ENCODE assay signal across 8 cellular contexts in the genomic region with DNA sequence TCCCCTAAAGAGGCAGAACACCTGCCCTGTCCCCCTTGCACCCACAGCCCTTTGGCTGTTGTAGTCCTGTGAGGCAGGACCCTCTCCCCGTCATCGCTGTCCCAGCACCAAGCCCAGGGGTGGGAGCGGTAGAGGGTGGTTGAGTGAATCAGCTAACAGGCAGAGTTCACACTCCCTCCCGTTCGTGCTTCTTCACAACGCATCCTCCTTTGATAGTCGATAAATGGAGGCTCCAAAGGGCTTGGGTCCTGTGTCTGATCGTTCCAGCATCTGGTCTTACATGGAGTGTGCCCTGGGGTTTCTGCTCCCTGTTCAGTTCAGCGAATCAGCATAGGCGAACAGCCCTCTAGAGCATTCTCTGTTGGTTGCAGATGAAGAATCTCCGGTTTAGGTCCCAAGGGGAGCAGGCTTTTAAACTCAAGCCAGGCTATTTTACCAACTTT. TPM values are rescaled to one million over a fixed set of nuclear protein-coding genes. Genes with fewer than 3 reads are reported as not detected.
DNase-seq lines count a peak whose midpoint lies in the region; ATAC-seq and TF ChIP-seq lines count a peak whose summit lies in the region.

No MANE protein-coding gene starts in this region.

- no peaks in the 10 kb centered on the region for H3K9me3 ChIP-seq in skeletal muscle satellite cell (replicated peaks; ENCODE audit: low read length)

- peaks cover 16% of the 10 kb centered on the region for H3K4me1 ChIP-seq in skeletal muscle satellite cell (ENCODE audit: control insufficient read depth, insufficient read depth, low read length)

- no peaks in the 10 kb centered on the region for H3K9me3 Mint-ChIP-seq in activated T-cell treated with anti-CD3 and anti-CD28 coated beads, Interleukin-2, amount 50 U/mL, for 24 hours
- H3K9me3 Mint-ChIP-seq in WTC11: no peaks in the 10 kb centered on the region

- H3K27me3 Mint-ChIP-seq in activated T-cell treated with anti-CD3 and anti-CD28 coated beads, Interleukin-2, amount 50 U/mL, for 24 hours: no peaks in the 10 kb centered on the region
- no peaks in the 10 kb centered on the region; the same call in 1 of the 2 replicates for H3K27me3 Mint-ChIP-seq in WTC11 (ENCODE audit: low read depth)

- no peak for DNase-seq in activated T-cell treated with anti-CD3 and anti-CD28 coated beads, Interleukin-2, amount 50 U/mL, for 24 hours
- DNase-seq in activated T-cell treated with anti-CD3 and anti-CD28 coated beads, Interleukin-2, amount 50 U/mL, for 1 hour: no peak
- DNase-seq in WTC11 (ENCODE audit: low spot score) (peak; percentile 13), germinal center (ENCODE audit: low spot score) (peak; percentile 60), RPMI8226 (no peak)

- H3K4me3 Mint-ChIP-seq in activated T-cell treated with anti-CD3 and anti-CD28 coated beads, Interleukin-2, amount 50 U/mL, for 24 hours: peak overlapping the region; percentile 97
- peak overlapping the region; percentile 93 for H3K4me3 Mint-ChIP-seq in WTC11

- H3K27ac Mint-ChIP-seq in activated T-cell treated with anti-CD3 and anti-CD28 coated beads, Interleukin-2, amount 50 U/mL, for 24 hours: peak overlapping the region; percentile 96
- H3K27ac Mint-ChIP-seq in WTC11: peak overlapping the region; percentile 100

- no peaks in the 10 kb centered on the region for H3K27me3 ChIP-seq in skeletal muscle satellite cell (ENCODE audit: control insufficient read depth, insufficient read depth, low read length)

- ATAC-seq in WTC11 (peak; percentile 7), GM19023 (IDR thresholded peaks at IDR 0.05; ENCODE audit: unreplicated experiment) (no peak), HG03442 (IDR thresholded peaks at IDR 0.05; ENCODE audit: unreplicated experiment) (no peak)

- H3K4me3 ChIP-seq in skeletal muscle satellite cell (ENCODE audit: low read length): peak overlapping the region; percentile 91

- peaks cover 52% of the 10 kb centered on the region for H3K36me3 ChIP-seq in skeletal muscle satellite cell (ENCODE audit: insufficient read depth, low read length)

- H3K9ac ChIP-seq in skeletal muscle satellite cell (ENCODE audit: low read depth, low read length): peak overlapping the region; percentile 85

- peak overlapping the region; percentile 98 for H3K4me2 ChIP-seq in skeletal muscle satellite cell (ENCODE audit: low read length)

- CTCF ChIA-PET in WTC11 (lab: Charles Lee): interaction anchor here (3.0 kb wide), 1 partner anchor 38 kb away, joined by 32 read pairs; a partner anchor contains a TSS

- TF ChIP-seq CTCF in WTC11 (IDR thresholded peaks at IDR 0.05): no peak

- POLR2A ChIA-PET in WTC11 (lab: Charles Lee): interaction anchor here (0.9 to 4.4 kb wide), 3 partner anchors 28 to 156 kb away, joined by 3 to 44 read pairs (median 7); partner anchors contain the start of gene RAB43

- H3K36me3 Mint-ChIP-seq in activated T-cell treated with anti-CD3 and anti-CD28 coated beads, Interleukin-2, amount 50 U/mL, for 24 hours (ENCODE audit: low read depth): peaks cover 83% of the 10 kb centered on the region
- H3K36me3 Mint-ChIP-seq in WTC11: peaks cover 50% of the 10 kb centered on the region

- peaks cover 56% of the 10 kb centered on the region for H3K4me1 Mint-ChIP-seq in activated T-cell treated with anti-CD3 and anti-CD28 coated beads, Interleukin-2, amount 50 U/mL, for 24 hours (ENCODE audit: low read depth)
- peaks cover 26% of the 10 kb centered on the region for H3K4me1 Mint-ChIP-seq in WTC11

TF ChIP-seq in WTC11, 78 proteins besides CTCF, POLR2A, EP300 and RAD21 (continues in another document):
- no peak for TF ChIP-seq NR2C2 (CRISPR knock-in tag; IDR thresholded peaks at IDR 0.05)
- TF ChIP-seq GABPB1 (CRISPR knock-in tag; IDR thresholded peaks at IDR 0.05): no peak
- TF ChIP-seq, protein P1, sequence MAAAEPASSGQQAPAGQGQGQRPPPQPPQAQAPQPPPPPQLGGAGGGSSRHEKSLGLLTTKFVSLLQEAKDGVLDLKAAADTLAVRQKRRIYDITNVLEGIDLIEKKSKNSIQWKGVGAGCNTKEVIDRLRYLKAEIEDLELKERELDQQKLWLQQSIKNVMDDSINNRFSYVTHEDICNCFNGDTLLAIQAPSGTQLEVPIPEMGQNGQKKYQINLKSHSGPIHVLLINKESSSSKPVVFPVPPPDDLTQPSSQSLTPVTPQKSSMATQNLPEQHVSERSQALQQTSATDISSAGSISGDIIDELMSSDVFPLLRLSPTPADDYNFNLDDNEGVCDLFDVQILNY (CRISPR knock-in tag; IDR thresholded peaks at IDR 0.05): no peak
- no peak for TF ChIP-seq PREB (CRISPR knock-in tag; IDR thresholded peaks at IDR 0.05; ENCODE audit: borderline replicate concordance)
- TF ChIP-seq, protein P2, sequence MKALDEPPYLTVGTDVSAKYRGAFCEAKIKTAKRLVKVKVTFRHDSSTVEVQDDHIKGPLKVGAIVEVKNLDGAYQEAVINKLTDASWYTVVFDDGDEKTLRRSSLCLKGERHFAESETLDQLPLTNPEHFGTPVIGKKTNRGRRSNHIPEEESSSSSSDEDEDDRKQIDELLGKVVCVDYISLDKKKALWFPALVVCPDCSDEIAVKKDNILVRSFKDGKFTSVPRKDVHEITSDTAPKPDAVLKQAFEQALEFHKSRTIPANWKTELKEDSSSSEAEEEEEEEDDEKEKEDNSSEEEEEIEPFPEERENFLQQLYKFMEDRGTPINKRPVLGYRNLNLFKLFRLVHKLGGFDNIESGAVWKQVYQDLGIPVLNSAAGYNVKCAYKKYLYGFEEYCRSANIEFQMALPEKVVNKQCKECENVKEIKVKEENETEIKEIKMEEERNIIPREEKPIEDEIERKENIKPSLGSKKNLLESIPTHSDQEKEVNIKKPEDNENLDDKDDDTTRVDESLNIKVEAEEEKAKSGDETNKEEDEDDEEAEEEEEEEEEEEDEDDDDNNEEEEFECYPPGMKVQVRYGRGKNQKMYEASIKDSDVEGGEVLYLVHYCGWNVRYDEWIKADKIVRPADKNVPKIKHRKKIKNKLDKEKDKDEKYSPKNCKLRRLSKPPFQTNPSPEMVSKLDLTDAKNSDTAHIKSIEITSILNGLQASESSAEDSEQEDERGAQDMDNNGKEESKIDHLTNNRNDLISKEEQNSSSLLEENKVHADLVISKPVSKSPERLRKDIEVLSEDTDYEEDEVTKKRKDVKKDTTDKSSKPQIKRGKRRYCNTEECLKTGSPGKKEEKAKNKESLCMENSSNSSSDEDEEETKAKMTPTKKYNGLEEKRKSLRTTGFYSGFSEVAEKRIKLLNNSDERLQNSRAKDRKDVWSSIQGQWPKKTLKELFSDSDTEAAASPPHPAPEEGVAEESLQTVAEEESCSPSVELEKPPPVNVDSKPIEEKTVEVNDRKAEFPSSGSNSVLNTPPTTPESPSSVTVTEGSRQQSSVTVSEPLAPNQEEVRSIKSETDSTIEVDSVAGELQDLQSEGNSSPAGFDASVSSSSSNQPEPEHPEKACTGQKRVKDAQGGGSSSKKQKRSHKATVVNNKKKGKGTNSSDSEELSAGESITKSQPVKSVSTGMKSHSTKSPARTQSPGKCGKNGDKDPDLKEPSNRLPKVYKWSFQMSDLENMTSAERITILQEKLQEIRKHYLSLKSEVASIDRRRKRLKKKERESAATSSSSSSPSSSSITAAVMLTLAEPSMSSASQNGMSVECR (CRISPR knock-in tag; IDR thresholded peaks at IDR 0.05; ENCODE audit: borderline replicate concordance): no peak
- TF ChIP-seq SP1 (CRISPR knock-in tag; conservative IDR thresholded peaks at IDR 0.05): no peak
- TF ChIP-seq, protein P3, sequence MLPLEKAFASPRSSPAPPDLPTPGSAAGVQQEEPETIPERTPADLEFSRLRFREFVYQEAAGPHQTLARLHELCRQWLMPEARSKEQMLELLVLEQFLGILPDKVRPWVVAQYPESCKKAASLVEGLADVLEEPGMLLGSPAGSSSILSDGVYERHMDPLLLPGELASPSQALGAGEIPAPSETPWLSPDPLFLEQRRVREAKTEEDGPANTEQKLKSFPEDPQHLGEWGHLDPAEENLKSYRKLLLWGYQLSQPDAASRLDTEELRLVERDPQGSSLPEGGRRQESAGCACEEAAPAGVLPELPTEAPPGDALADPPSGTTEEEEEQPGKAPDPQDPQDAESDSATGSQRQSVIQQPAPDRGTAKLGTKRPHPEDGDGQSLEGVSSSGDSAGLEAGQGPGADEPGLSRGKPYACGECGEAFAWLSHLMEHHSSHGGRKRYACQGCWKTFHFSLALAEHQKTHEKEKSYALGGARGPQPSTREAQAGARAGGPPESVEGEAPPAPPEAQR (CRISPR knock-in tag; IDR thresholded peaks at IDR 0.05): no peak
- TF ChIP-seq, protein P4, sequence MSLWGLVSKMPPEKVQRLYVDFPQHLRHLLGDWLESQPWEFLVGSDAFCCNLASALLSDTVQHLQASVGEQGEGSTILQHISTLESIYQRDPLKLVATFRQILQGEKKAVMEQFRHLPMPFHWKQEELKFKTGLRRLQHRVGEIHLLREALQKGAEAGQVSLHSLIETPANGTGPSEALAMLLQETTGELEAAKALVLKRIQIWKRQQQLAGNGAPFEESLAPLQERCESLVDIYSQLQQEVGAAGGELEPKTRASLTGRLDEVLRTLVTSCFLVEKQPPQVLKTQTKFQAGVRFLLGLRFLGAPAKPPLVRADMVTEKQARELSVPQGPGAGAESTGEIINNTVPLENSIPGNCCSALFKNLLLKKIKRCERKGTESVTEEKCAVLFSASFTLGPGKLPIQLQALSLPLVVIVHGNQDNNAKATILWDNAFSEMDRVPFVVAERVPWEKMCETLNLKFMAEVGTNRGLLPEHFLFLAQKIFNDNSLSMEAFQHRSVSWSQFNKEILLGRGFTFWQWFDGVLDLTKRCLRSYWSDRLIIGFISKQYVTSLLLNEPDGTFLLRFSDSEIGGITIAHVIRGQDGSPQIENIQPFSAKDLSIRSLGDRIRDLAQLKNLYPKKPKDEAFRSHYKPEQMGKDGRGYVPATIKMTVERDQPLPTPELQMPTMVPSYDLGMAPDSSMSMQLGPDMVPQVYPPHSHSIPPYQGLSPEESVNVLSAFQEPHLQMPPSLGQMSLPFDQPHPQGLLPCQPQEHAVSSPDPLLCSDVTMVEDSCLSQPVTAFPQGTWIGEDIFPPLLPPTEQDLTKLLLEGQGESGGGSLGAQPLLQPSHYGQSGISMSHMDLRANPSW (CRISPR knock-in tag; conservative IDR thresholded peaks at IDR 0.05; ENCODE audit: low read depth): no peak
- TF ChIP-seq FOXJ3 (CRISPR knock-in tag; IDR thresholded peaks at IDR 0.05; ENCODE audit: borderline replicate concordance): no peak

RNA-seq across cellular contexts. Expression of gene HMCES, which starts 0.8 kb away (rescaled TPM):
- total RNA-seq in WTC11 (2021): 44.0 to 49.5 TPM (median 47.7 TPM) in 3 replicates
- 11.6 and 15.7 TPM in 2 replicates for total RNA-seq in skeletal muscle satellite cell (2012; rRNA removed)

RNA-seq across cellular contexts. Expression of gene COPG1, which starts 28.4 kb away (rescaled TPM):
- total RNA-seq in WTC11 (2021): 121 to 132 TPM (median 129 TPM) in 3 replicates
- 324 and 359 TPM in 2 replicates for total RNA-seq in skeletal muscle satellite cell (2012; rRNA removed)

Comparison
In these comparisons a context has a peak if more than half of its experiments do, and no peak if none do; other contexts are left out.
1. DNase-seq: peak in WTC11 (single experiment) and germinal center (single experiment); none in activated T-cell treated with anti-CD3 and anti-CD28 coated beads, Interleukin-2, amount 50 U/mL, for 24 hours (single experiment), activated T-cell treated with anti-CD3 and anti-CD28 coated beads, Interleukin-2, amount 50 U/mL, for 1 hour (single experiment) and RPMI8226 (single experiment).